In the genomic region with DNA sequence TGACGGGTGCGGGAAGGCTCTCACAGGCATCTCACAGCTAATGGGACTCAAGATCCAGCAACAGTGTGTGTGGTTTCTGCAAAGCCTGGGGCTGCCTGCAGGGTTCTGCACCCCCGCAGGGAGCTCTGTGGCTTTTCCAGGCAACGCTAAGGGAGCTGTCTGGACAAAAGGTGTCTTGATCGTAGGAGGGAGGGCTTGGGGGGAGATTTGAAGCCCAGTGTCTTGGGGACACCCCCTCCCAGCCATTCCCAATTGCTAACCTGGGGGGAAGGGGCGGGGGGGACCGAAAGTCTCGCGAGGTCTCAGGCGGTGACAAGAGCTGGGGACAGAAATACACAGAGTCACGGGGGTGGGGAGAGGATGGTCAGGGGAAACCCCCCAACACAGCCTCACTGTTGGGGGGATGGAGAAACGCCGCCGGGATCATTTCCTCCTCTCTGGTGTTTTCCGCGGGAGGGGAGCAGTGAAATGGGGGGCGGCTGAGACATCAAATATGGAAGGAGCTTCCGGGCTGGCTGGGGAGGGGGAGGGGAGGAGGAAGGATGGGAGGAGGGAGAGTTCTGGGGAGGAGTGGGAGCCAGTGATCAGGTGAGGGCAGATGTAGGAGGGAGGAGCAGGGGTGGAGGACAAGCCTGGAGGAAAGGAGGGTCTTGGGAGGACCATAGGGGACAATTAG, we compare ENCODE assay signal across 8 cellular contexts. TPM values are rescaled to one million over a fixed set of nuclear protein-coding genes. Genes with fewer than 3 reads are reported as not detected.
DNase-seq lines count a peak whose midpoint lies in the region; ATAC-seq, FAIRE-seq and TF ChIP-seq lines count a peak whose summit lies in the region.
"Had no signal": no experiment of that assay in that cellular context is flagged by ENCODE, and none has a peak within 500 bp of the region (broad histone marks: within the 10 kb centered on the region; RNA-seq: fewer than 3 reads in every experiment).

No MANE protein-coding gene starts in this region.

- peaks cover 5% of the 10 kb centered on the region for H3K27me3 ChIP-seq in GM06990 (replicated peaks; ENCODE audit: control insufficient read depth, insufficient read depth, low read length)
- peaks cover 0 to 23% of the 10 kb centered on the region in 2 donors for H3K27me3 ChIP-seq in naive thymus-derived CD4-positive, alpha-beta T cell (ENCODE audit: control insufficient read depth in 2 of 2, insufficient read depth in 2 of 2, low read length in 2 of 2)

- H3K4me3 Mint-ChIP-seq in activated CD4-positive, alpha-beta memory T cell treated with anti-CD3 and anti-CD28 coated beads, Interleukin-2, amount 10 ng/mL, durations not matched to agents 7 days and 5 days, result peak overlapping the region; percentile 30
- H3K4me3 Mint-ChIP-seq in naive thymus-derived CD4-positive, alpha-beta T cell, result peak overlapping the region; percentile 34 to 89 (median 72)

- peaks cover 44% of the 10 kb centered on the region for H3K27me3 Mint-ChIP-seq in activated CD4-positive, alpha-beta memory T cell treated with anti-CD3 and anti-CD28 coated beads, Interleukin-2, amount 10 ng/mL, durations not matched to agents 7 days and 5 days
- H3K27me3 Mint-ChIP-seq in naive thymus-derived CD4-positive, alpha-beta T cell, result peaks cover 47 to 73% (median 55%) of the 10 kb centered on the region in 5 donors

- no peaks in the 10 kb centered on the region for H3K36me3 Mint-ChIP-seq in activated CD4-positive, alpha-beta memory T cell treated with anti-CD3 and anti-CD28 coated beads, Interleukin-2, amount 10 ng/mL, durations not matched to agents 7 days and 5 days (ENCODE audit: low read depth)
- H3K36me3 Mint-ChIP-seq in naive thymus-derived CD4-positive, alpha-beta T cell, result peaks cover 0 to 9% (median 4%) of the 10 kb centered on the region in 5 donors

- no peak overlapping the region for H3K27ac ChIP-seq in naive thymus-derived CD4-positive, alpha-beta T cell (ENCODE audit: low read depth, low read length)

- H3K36me3 ChIP-seq in GM06990 (ENCODE audit: control insufficient read depth, insufficient read depth, low read length), result no peaks in the 10 kb centered on the region
- no peaks in the 10 kb centered on the region for H3K36me3 ChIP-seq in naive thymus-derived CD4-positive, alpha-beta T cell (ENCODE audit: control insufficient read depth in 2 of 3, insufficient read depth in 3 of 3, low read length in 3 of 3)

- POLR2A ChIA-PET in activated CD4-positive, alpha-beta memory T cell treated with anti-CD3 and anti-CD28 coated beads, Interleukin-2, amount 10 ng/mL, durations not matched to agents 7 days and 5 days (lab: Charles Lee), result interaction anchor here (1.3 kb wide), 1 partner anchor 13 kb away, joined by 4 read pairs; a partner anchor contains a TSS
- POLR2A ChIA-PET in naive thymus-derived CD4-positive, alpha-beta T cell (lab: Charles Lee), result no interaction called here

- TF ChIP-seq CTCF in GM06990 (IDR thresholded peaks at IDR 0.05; ENCODE audit: insufficient read depth, low read length, poor library complexity, severe bottlenecking), result peak; percentile 3

- CTCF ChIA-PET in activated CD4-positive, alpha-beta memory T cell treated with anti-CD3 and anti-CD28 coated beads, Interleukin-2, amount 10 ng/mL, durations not matched to agents 7 days and 5 days (lab: Charles Lee), result interaction anchor here (1.4 kb wide), 1 partner anchor 12 kb away, joined by 3 read pairs; no protein-coding TSS in a partner anchor
- CTCF ChIA-PET in naive thymus-derived CD4-positive, alpha-beta T cell (lab: Charles Lee), result no interaction called here

- H3K27ac Mint-ChIP-seq in activated CD4-positive, alpha-beta memory T cell treated with anti-CD3 and anti-CD28 coated beads, Interleukin-2, amount 10 ng/mL, durations not matched to agents 7 days and 5 days, result no peak overlapping the region
- H3K27ac Mint-ChIP-seq in naive thymus-derived CD4-positive, alpha-beta T cell, result peak overlapping the region in 1 of 9 donors; percentile 38

- peak overlapping the region; percentile 33 for H3K4me3 ChIP-seq in GM06990 (replicated peaks; ENCODE audit: low read depth, low read length)
- peak overlapping the region; percentile 22 for H3K4me3 ChIP-seq in naive thymus-derived CD4-positive, alpha-beta T cell (ENCODE audit: low read length)

- intact Hi-C loops in naive thymus-derived CD4-positive, alpha-beta T cell (cut with micrococcal nuclease), result no loop called here

- no peaks in the 10 kb centered on the region for H3K9me3 Mint-ChIP-seq in activated CD4-positive, alpha-beta memory T cell treated with anti-CD3 and anti-CD28 coated beads, Interleukin-2, amount 10 ng/mL, durations not matched to agents 7 days and 5 days
- peaks cover 0 to 10% (median 0%) of the 10 kb centered on the region in 11 donors for H3K9me3 Mint-ChIP-seq in naive thymus-derived CD4-positive, alpha-beta T cell

- no peak for FAIRE-seq in RCC 7860 (lab: Jason Lieb, UNC)

- H3K4me1 Mint-ChIP-seq in activated CD4-positive, alpha-beta memory T cell treated with anti-CD3 and anti-CD28 coated beads, Interleukin-2, amount 10 ng/mL, durations not matched to agents 7 days and 5 days, result peaks cover 9% of the 10 kb centered on the region
- H3K4me1 Mint-ChIP-seq in naive thymus-derived CD4-positive, alpha-beta T cell, result peaks cover 13 to 20% (median 15%) of the 10 kb centered on the region in 7 donors

- no peaks in the 10 kb centered on the region for H3K4me1 ChIP-seq in naive thymus-derived CD4-positive, alpha-beta T cell (ENCODE audit: control insufficient read depth in 2 of 2, insufficient read depth in 2 of 2, low read length in 2 of 2)

- ATAC-seq in naive thymus-derived CD4-positive, alpha-beta T cell, result peak; percentile 38
- no peak for ATAC-seq in GM21381 (IDR thresholded peaks at IDR 0.05; ENCODE audit: unreplicated experiment)

- DNase-seq in GM06990 (ENCODE audit: extremely low read depth, insufficient read length) (peak; percentile 68), M059J (ENCODE audit: low read depth) (peak; percentile 35), RCC 7860 (ENCODE audit: low spot score) (no peak)
- DNase-seq in activated CD4-positive, alpha-beta memory T cell treated with anti-CD3 and anti-CD28 coated beads, Interleukin-2, amount 10 ng/mL, durations not matched to agents 7 days and 5 days, result no peak
- DNase-seq in naive thymus-derived CD4-positive, alpha-beta T cell, result peak in 1 of 9 donors; percentile 48
- no peak for DNase-seq in activated CD8-positive, alpha-beta memory T cell treated with anti-CD3 and anti-CD28 coated beads, Interleukin-2, amount 50 U/mL, for 4 hours

- H3K9me3 ChIP-seq in naive thymus-derived CD4-positive, alpha-beta T cell (ENCODE audit: control insufficient read depth in 2 of 3, low read length in 3 of 3), result no peaks in the 10 kb centered on the region

RNA-seq across cellular contexts. Expression of a gene that starts 13.3 kb away (rescaled TPM):
- total RNA-seq in M059J (2014; rRNA removed; shearing (Covaris generic)), result not detected in 2 replicates
- 1 to 10 TPM; 4.2 to 4.3 TPM for total RNA-seq in activated CD4-positive, alpha-beta memory T cell treated with anti-CD3 and anti-CD28 coated beads, Interleukin-2, amount 10 ng/mL, durations not matched to agents 7 days and 5 days
- total RNA-seq in naive thymus-derived CD4-positive, alpha-beta T cell, result 10 to 100 TPM in 1 of 5 experiments, 1 to 10 TPM in 4; 1.9 to 11.1 (median 2.4) TPM
- polyA plus RNA-seq in naive thymus-derived CD4-positive, alpha-beta T cell, result not detected
- polyA plus RNA-seq: IgD-negative memory B cell had no signal

RNA-seq across cellular contexts. Expression of a gene that starts 49.5 kb away (rescaled TPM):
- total RNA-seq in M059J (2014; rRNA removed; shearing (Covaris generic)), result 0.12 and 0.15 TPM in 2 replicates
- total RNA-seq in activated CD4-positive, alpha-beta memory T cell treated with anti-CD3 and anti-CD28 coated beads, Interleukin-2, amount 10 ng/mL, durations not matched to agents 7 days and 5 days, result 1 to 10 TPM; 3.2 to 3.9 TPM
- total RNA-seq in naive thymus-derived CD4-positive, alpha-beta T cell, result 1 to 10 TPM in 4 of 5 experiments, under 1 TPM in 1; 0.72 to 8.2 (median 4.5) TPM
- polyA plus RNA-seq in naive thymus-derived CD4-positive, alpha-beta T cell, result 1 to 10 TPM; 1.2 to 1.6 TPM

Comparison
In these comparisons a context has a peak if more than half of its experiments do, and no peak if none do; other contexts are left out.
1. DNase-seq: peak in GM06990 (single experiment) and M059J (single experiment); none in activated CD4-positive, alpha-beta memory T cell treated with anti-CD3 and anti-CD28 coated beads, Interleukin-2, amount 10 ng/mL, durations not matched to agents 7 days and 5 days (single experiment), activated CD8-positive, alpha-beta memory T cell treated with anti-CD3 and anti-CD28 coated beads, Interleukin-2, amount 50 U/mL, for 4 hours (single experiment) and RCC 7860 (single experiment).